Comparison of ENCODE assay signal across 11 cellular contexts in genomic region chr12:50581226-50582184, GRCh38.
DNase-seq lines count a peak whose midpoint lies in the region; ATAC-seq and TF ChIP-seq lines count a peak whose summit lies in the region.
"Had no signal": no experiment of that assay in that cellular context is flagged by ENCODE, and none has a peak within 500 bp of the region (broad histone marks: within the 10 kb centered on the region; RNA-seq: fewer than 3 reads in every experiment).

No MANE protein-coding gene starts in this region.

- TF ChIP-seq CTCF in thyroid gland (IDR thresholded peaks at IDR 0.05) (no peak), colonic mucosa (IDR thresholded peaks at IDR 0.05) (no peak), uterus (IDR thresholded peaks at IDR 0.05) (no peak)

- no peaks in the 10 kb centered on the region for H3K36me3 Mint-ChIP-seq in activated T-cell treated with anti-CD3 and anti-CD28 coated beads, Interleukin-2, amount 50 U/mL, for 72 hours (ENCODE audit: insufficient read depth in 2 of 2)
- peaks cover 3% of the 10 kb centered on the region for H3K36me3 Mint-ChIP-seq in activated T-cell treated with anti-CD3 and anti-CD28 coated beads, Interleukin-2, amount 50 U/mL, for 4 hours (ENCODE audit: insufficient read depth)
- no peaks in the 10 kb centered on the region for H3K36me3 Mint-ChIP-seq in activated T-helper 17 cell treated with anti-CD3 and anti-CD28 coated beads, Interleukin-2, amount 50 U/mL, for 72 hours (ENCODE audit: low read depth)

- intact Hi-C loops in thyroid gland (cut with DNase I), result no loop called here
- intact Hi-C loops in colonic mucosa (cut with DNase I), result no loop called here
- intact Hi-C loops in uterus (cut with DNase I; ENCODE audit: low total_unique reads), result no loop called here

- H3K9me3 ChIP-seq in thyroid gland (no peaks in the 10 kb centered on the region), colonic mucosa (no peaks in the 10 kb centered on the region), uterus (no peaks in the 10 kb centered on the region)
- H3K9me3 ChIP-seq: ascending aorta had no signal

- peak overlapping the region; percentile 23 to 84 (median 36) for H3K27ac ChIP-seq in thyroid gland
- H3K27ac ChIP-seq in colonic mucosa, result no peak overlapping the region
- H3K27ac ChIP-seq in uterus, result no peak overlapping the region
- H3K27ac ChIP-seq: ascending aorta had no signal

- TF ChIP-seq POLR2A in thyroid gland (IDR thresholded peaks at IDR 0.05) (no peak), uterus (IDR thresholded peaks at IDR 0.05) (no peak)

- H3K36me3 ChIP-seq in thyroid gland (no peaks in the 10 kb centered on the region), colonic mucosa (no peaks in the 10 kb centered on the region), uterus (no peaks in the 10 kb centered on the region)

- no peaks in the 10 kb centered on the region for H3K9me3 Mint-ChIP-seq in activated T-cell treated with anti-CD3 and anti-CD28 coated beads, Interleukin-2, amount 50 U/mL, for 72 hours
- no peaks in the 10 kb centered on the region for H3K9me3 Mint-ChIP-seq in activated T-cell treated with anti-CD3 and anti-CD28 coated beads, Interleukin-2, amount 50 U/mL, for 4 hours
- H3K9me3 Mint-ChIP-seq in activated T-helper 17 cell treated with anti-CD3 and anti-CD28 coated beads, Interleukin-2, amount 50 U/mL, for 72 hours, result no peaks in the 10 kb centered on the region

- WGBS in thyroid gland, 2 donors, result 63 to 79% methylated on average over 10 of the region's 10 CpGs

- H3K9ac ChIP-seq in colonic mucosa (ENCODE audit: low read depth in 2 of 2, low read length in 2 of 2), result no peak overlapping the region

- H3K4me1 ChIP-seq in thyroid gland (peaks cover 11 to 20% of the 10 kb centered on the region in 2 donors), colonic mucosa (no peaks in the 10 kb centered on the region), uterus (no peaks in the 10 kb centered on the region)
- H3K4me1 ChIP-seq: ascending aorta had no signal

- no peak for DNase-seq in activated T-cell treated with anti-CD3 and anti-CD28 coated beads, Interleukin-2, amount 50 U/mL, for 72 hours
- DNase-seq in activated T-cell treated with anti-CD3 and anti-CD28 coated beads, Interleukin-2, amount 50 U/mL, for 4 hours, result no peak
- DNase-seq in kidney tubule cell (ENCODE audit: low spot score) (peak; percentile 87), thyroid gland (no peak), colonic mucosa (no peak), uterus (no peak)
- DNase-seq: Kasumi-1, occipital lobe had no signal

- no peak overlapping the region for H3K27ac Mint-ChIP-seq in activated T-cell treated with anti-CD3 and anti-CD28 coated beads, Interleukin-2, amount 50 U/mL, for 72 hours
- H3K27ac Mint-ChIP-seq in activated T-helper 17 cell treated with anti-CD3 and anti-CD28 coated beads, Interleukin-2, amount 50 U/mL, for 72 hours, result no peak overlapping the region

- H3K4me1 Mint-ChIP-seq in activated T-cell treated with anti-CD3 and anti-CD28 coated beads, Interleukin-2, amount 50 U/mL, for 72 hours (ENCODE audit: low read depth), result peaks cover 17% of the 10 kb centered on the region
- peaks cover 22% of the 10 kb centered on the region for H3K4me1 Mint-ChIP-seq in activated T-cell treated with anti-CD3 and anti-CD28 coated beads, Interleukin-2, amount 50 U/mL, for 4 hours (ENCODE audit: low read depth)
- peaks cover 9% of the 10 kb centered on the region for H3K4me1 Mint-ChIP-seq in activated T-helper 17 cell treated with anti-CD3 and anti-CD28 coated beads, Interleukin-2, amount 50 U/mL, for 72 hours

- H3K27me3 Mint-ChIP-seq in activated T-cell treated with anti-CD3 and anti-CD28 coated beads, Interleukin-2, amount 50 U/mL, for 72 hours (ENCODE audit: low read depth), result no peaks in the 10 kb centered on the region
- no peaks in the 10 kb centered on the region for H3K27me3 Mint-ChIP-seq in activated T-cell treated with anti-CD3 and anti-CD28 coated beads, Interleukin-2, amount 50 U/mL, for 4 hours (ENCODE audit: low read depth)
- no peaks in the 10 kb centered on the region for H3K27me3 Mint-ChIP-seq in activated T-helper 17 cell treated with anti-CD3 and anti-CD28 coated beads, Interleukin-2, amount 50 U/mL, for 72 hours

- no peak overlapping the region for H3K4me3 Mint-ChIP-seq in activated T-cell treated with anti-CD3 and anti-CD28 coated beads, Interleukin-2, amount 50 U/mL, for 72 hours
- H3K4me3 Mint-ChIP-seq in activated T-cell treated with anti-CD3 and anti-CD28 coated beads, Interleukin-2, amount 50 U/mL, for 4 hours, result no peak overlapping the region
- H3K4me3 Mint-ChIP-seq in activated T-helper 17 cell treated with anti-CD3 and anti-CD28 coated beads, Interleukin-2, amount 50 U/mL, for 72 hours, result no peak overlapping the region

- no peak overlapping the region for H3K4me3 ChIP-seq in thyroid gland (replicated peaks in 1 of 3)
- H3K4me3 ChIP-seq in colonic mucosa, result no peak overlapping the region
- no peak overlapping the region for H3K4me3 ChIP-seq in uterus
- H3K4me3 ChIP-seq: ascending aorta had no signal

- H3K27me3 ChIP-seq in thyroid gland, result no peaks in the 10 kb centered on the region
- H3K27me3 ChIP-seq in colonic mucosa, result no peaks in the 10 kb centered on the region
- no peaks in the 10 kb centered on the region for H3K27me3 ChIP-seq in uterus
- H3K27me3 ChIP-seq: ascending aorta had no signal

- peak; percentile 63 to 68 for ATAC-seq in activated T-cell treated with anti-CD3 and anti-CD28 coated beads, Interleukin-2, amount 50 U/mL, for 72 hours (replicated peaks in 1 of 2)
- ATAC-seq in activated T-cell treated with anti-CD3 and anti-CD28 coated beads, Interleukin-2, amount 50 U/mL, for 4 hours, result no peak
- ATAC-seq in activated T-helper 17 cell treated with anti-CD3 and anti-CD28 coated beads, Interleukin-2, amount 50 U/mL, for 72 hours (replicated peaks), result peak; percentile 49
- no peak for ATAC-seq in GM18870 (IDR thresholded peaks at IDR 0.05; ENCODE audit: unreplicated experiment)

Comparison
In these comparisons a context has a peak if more than half of its experiments do, and no peak if none do; other contexts are left out.
1. ATAC-seq: peak in activated T-cell treated with anti-CD3 and anti-CD28 coated beads, Interleukin-2, amount 50 U/mL, for 72 hours (2 of 2) and activated T-helper 17 cell treated with anti-CD3 and anti-CD28 coated beads, Interleukin-2, amount 50 U/mL, for 72 hours (single experiment); none in activated T-cell treated with anti-CD3 and anti-CD28 coated beads, Interleukin-2, amount 50 U/mL, for 4 hours (0 of 2) and GM18870 (single experiment).
2. H3K27ac ChIP-seq: peak in thyroid gland (3 of 3); none in colonic mucosa (single experiment) and uterus (0 of 2).